In the genomic region with DNA sequence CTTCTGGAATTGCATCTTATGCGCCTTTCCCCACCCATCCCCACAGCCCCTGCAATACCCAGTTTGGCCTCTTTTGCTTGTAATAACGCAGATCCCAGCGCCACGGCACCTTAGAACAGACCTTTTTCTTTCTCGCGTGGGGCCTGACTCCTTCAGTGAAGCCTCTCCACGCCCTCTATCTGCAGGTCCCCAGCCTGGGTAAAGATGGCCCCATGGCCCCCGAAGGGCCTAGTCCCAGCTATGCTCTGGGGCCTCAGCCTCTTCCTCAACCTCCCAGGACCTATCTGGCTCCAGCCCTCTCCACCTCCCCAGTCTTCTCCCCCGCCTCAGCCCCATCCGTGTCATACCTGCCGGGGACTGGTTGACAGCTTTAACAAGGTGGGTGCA, we compare ENCODE assay signal across 8 cellular contexts. TPM values are rescaled to one million over a fixed set of nuclear protein-coding genes. Genes with fewer than 3 reads are reported as not detected.
DNase-seq lines count a peak whose midpoint lies in the region; ATAC-seq, FAIRE-seq and TF ChIP-seq lines count a peak whose summit lies in the region.

No MANE protein-coding gene starts in this region.

- DNase-seq in DND-41 = no peak
- DNase-seq in NAMALWA (ENCODE audit: low spot score) = peak; percentile 66
- DNase-seq in bronchial epithelial cell (ENCODE audit: low read depth) = no peak
- no peak for DNase-seq in SIG-M5 (lab: John Stamatoyannopoulos, UW)
- no peak for DNase-seq in putamen (ENCODE audit: low spot score)
- no peak for DNase-seq in inferior parietal cortex (ENCODE audit: extremely low spot score)

- no peak for TF ChIP-seq CTCF in DND-41 (IDR thresholded peaks at IDR 0.05; ENCODE audit: borderline replicate concordance, extremely low read depth, low read length, poor library complexity, severe bottlenecking)
- peak; percentile 8 for TF ChIP-seq CTCF in bronchial epithelial cell (IDR thresholded peaks at IDR 0.05; ENCODE audit: insufficient read depth, low read length, severe bottlenecking)

- H2AFZ ChIP-seq in DND-41 (ENCODE audit: low read depth, low read length) = peak overlapping the region; percentile 81

- H3K27me3 ChIP-seq in DND-41 (ENCODE audit: insufficient read depth, low read length, poor library complexity) (no peaks in the 10 kb centered on the region), bronchial epithelial cell (ENCODE audit: control insufficient read depth, insufficient read depth, low read length) (no peaks in the 10 kb centered on the region), mucosa of rectum (ENCODE audit: control insufficient read depth in 2 of 2, insufficient read depth in 2 of 2, low read length in 2 of 2) (no peaks in the 10 kb centered on the region)

- H3K9me3 ChIP-seq in DND-41 (ENCODE audit: insufficient read depth, low read length, severe bottlenecking) (no peaks in the 10 kb centered on the region), mucosa of rectum (ENCODE audit: control insufficient read depth in 2 of 2, low read length in 2 of 2) (no peaks in the 10 kb centered on the region)

- H3K4me3 ChIP-seq in DND-41 (ENCODE audit: low read depth in 1 of 2, low read length in 2 of 2) (peak overlapping the region; percentile 65 to 77), bronchial epithelial cell (ENCODE audit: low read depth, low read length) (peak overlapping the region; percentile 75), mucosa of rectum (ENCODE audit: low read length in 2 of 2) (peak overlapping the region; percentile 94 to 98)

- no peaks in the 10 kb centered on the region for H4K20me1 ChIP-seq in DND-41 (ENCODE audit: insufficient read depth, low read length)

- no peak for FAIRE-seq in bronchial epithelial cell (lab: Jason Lieb, UNC)

- peaks cover 12% of the 10 kb centered on the region for H3K79me2 ChIP-seq in DND-41 (ENCODE audit: insufficient read depth, low read length)

- peaks cover 15% of the 10 kb centered on the region for H3K36me3 ChIP-seq in DND-41 (ENCODE audit: insufficient read depth, low read length)
- H3K36me3 ChIP-seq in bronchial epithelial cell (ENCODE audit: control insufficient read depth, insufficient read depth, low read length) = peaks cover 4% of the 10 kb centered on the region
- H3K36me3 ChIP-seq in mucosa of rectum (ENCODE audit: control insufficient read depth in 2 of 2, insufficient read depth in 2 of 2, low read length in 2 of 2) = peaks cover 15 to 16% of the 10 kb centered on the region in 2 donors

- peak overlapping the region; percentile 94 for H3K4me2 ChIP-seq in DND-41 (ENCODE audit: insufficient read depth, low read length)

- H3K4me1 ChIP-seq in DND-41 (ENCODE audit: insufficient read depth, low read length) = peaks cover 40% of the 10 kb centered on the region
- H3K4me1 ChIP-seq in mucosa of rectum (ENCODE audit: control insufficient read depth in 2 of 2, insufficient read depth in 2 of 2, low read length in 2 of 2) = peaks cover 18 to 23% of the 10 kb centered on the region in 2 donors

- ATAC-seq in DND-41 (ENCODE audit: insufficient read depth, low read depth) (no peak), GM18519 (IDR thresholded peaks at IDR 0.05; ENCODE audit: low FRiP score, unreplicated experiment) (no peak)

- H3K9ac ChIP-seq in DND-41 (ENCODE audit: low read depth, low read length) = peak overlapping the region; percentile 85
- H3K9ac ChIP-seq in mucosa of rectum (ENCODE audit: low read depth in 1 of 2, low read length in 2 of 2) = peak overlapping the region; percentile 89 to 95

- H3K27ac ChIP-seq in DND-41 (ENCODE audit: low read length) (peak overlapping the region; percentile 95), mucosa of rectum (ENCODE audit: low read depth in 2 of 2, low read length in 2 of 2) (peak overlapping the region; percentile 94 to 96)

RNA-seq across cellular contexts. Expression of a gene that starts 0.6 kb away (rescaled TPM):
- 22.1 and 35.8 TPM in 2 replicates for total RNA-seq in bronchial epithelial cell

RNA-seq across cellular contexts. Expression of a gene that starts 17.3 kb away (rescaled TPM):
- total RNA-seq in bronchial epithelial cell = 21.1 and 31.7 TPM in 2 replicates

RNA-seq across cellular contexts. Expression of a gene that starts 18.0 kb away (rescaled TPM):
- 0.26 and 0.38 TPM in 2 replicates for total RNA-seq in bronchial epithelial cell

RNA-seq across cellular contexts. Expression of a gene that starts 31.6 kb away (rescaled TPM):
- total RNA-seq in bronchial epithelial cell = 0.53 and 2.6 TPM in 2 replicates

RNA-seq across cellular contexts. Expression of a gene that starts 43.8 kb away (rescaled TPM):
- 24.5 and 35.5 TPM in 2 replicates for total RNA-seq in bronchial epithelial cell
